8 cellular contexts compared by ENCODE assay signal in the genomic region with DNA sequence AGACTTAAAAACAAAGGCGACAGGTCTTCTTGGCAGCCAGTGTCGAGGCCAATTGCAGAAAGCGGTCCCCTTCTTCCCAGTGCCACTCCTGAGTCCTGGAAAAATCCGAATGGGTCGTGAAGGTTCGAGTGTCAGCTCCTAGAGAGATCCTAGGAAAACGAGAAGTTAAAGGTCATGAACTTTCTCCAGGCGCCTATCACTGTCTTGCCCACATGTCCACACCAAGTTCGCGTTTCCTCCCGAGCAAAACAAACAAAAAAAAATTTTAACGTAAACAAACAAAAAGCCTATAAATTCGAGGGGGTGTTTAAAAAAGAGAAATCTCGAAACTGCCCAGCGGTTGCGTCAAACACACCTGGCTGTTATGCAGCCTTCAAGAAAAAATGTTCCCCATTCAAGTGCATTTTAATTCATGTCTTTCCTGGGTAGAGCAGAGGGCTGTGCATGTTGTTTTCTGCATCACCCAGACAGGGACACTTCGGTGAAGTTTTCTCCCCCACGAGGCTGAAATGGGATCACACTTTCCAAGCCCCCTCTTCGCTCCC. TPM values are rescaled to one million over a fixed set of nuclear protein-coding genes. Genes with fewer than 3 reads are reported as not detected.
DNase-seq lines count a peak whose midpoint lies in the region; ATAC-seq and TF ChIP-seq lines count a peak whose summit lies in the region.

No MANE protein-coding gene starts in this region.

- H3K9me3 ChIP-seq in right atrium auricular region (no peaks in the 10 kb centered on the region), fibroblast of lung (ENCODE audit: control insufficient read depth, insufficient read depth, low read depth, low read length) (no peaks in the 10 kb centered on the region)

- H3K36me3 ChIP-seq in right atrium auricular region, result no peaks in the 10 kb centered on the region
- peaks cover 3% of the 10 kb centered on the region for H3K36me3 ChIP-seq in fibroblast of lung (ENCODE audit: control insufficient read depth, insufficient read depth, low read length)

- H3K27me3 ChIP-seq in right atrium auricular region (no peaks in the 10 kb centered on the region), fibroblast of lung (ENCODE audit: control insufficient read depth, insufficient read depth, low read length) (no peaks in the 10 kb centered on the region)

- peaks cover 56% of the 10 kb centered on the region for H3K79me2 ChIP-seq in fibroblast of lung (ENCODE audit: control insufficient read depth, insufficient read depth, low read length)

- H2AFZ ChIP-seq in fibroblast of lung (ENCODE audit: low read length), result no peak overlapping the region

- H3K27ac ChIP-seq in right atrium auricular region, result peak overlapping the region; percentile 96 to 97
- peak overlapping the region; percentile 78 for H3K27ac ChIP-seq in fibroblast of lung (ENCODE audit: insufficient read depth, low read length)

- DNase-seq in right atrium auricular region (ENCODE audit: low spot score), result no peak
- no peak for DNase-seq in Right ventricle myocardium superior
- peak; percentile 51 for DNase-seq in RKO (ENCODE audit: low spot score)
- DNase-seq in fibroblast of lung (ENCODE audit: low read depth in 2 of 2), result peak; percentile 26 to 40
- DNase-seq in retinal pigment epithelial cell (ENCODE audit: low read depth), result no peak
- no peak for DNase-seq in hippocampal formation (lab: John Stamatoyannopoulos, UW)
- no peak for DNase-seq in inferior parietal cortex (ENCODE audit: extremely low spot score)

- TF ChIP-seq CTCF in right atrium auricular region (IDR thresholded peaks at IDR 0.05), result no peak
- TF ChIP-seq CTCF in fibroblast of lung (conservative IDR thresholded peaks at IDR 0.05 in 1 of 2, IDR thresholded peaks at IDR 0.05 in 1 of 2; ENCODE audit: low read depth in 1 of 2, low read length in 2 of 2), result no peak
- no peak for TF ChIP-seq CTCF in retinal pigment epithelial cell (conservative IDR thresholded peaks at IDR 0.05; ENCODE audit: low read depth, low read length)

- H3K4me2 ChIP-seq in fibroblast of lung (ENCODE audit: extremely low read depth, insufficient read depth, low read length), result peak overlapping the region; percentile 70

- H3K4me1 ChIP-seq in right atrium auricular region (peaks cover 0 to 39% of the 10 kb centered on the region in 2 donors), fibroblast of lung (ENCODE audit: control insufficient read depth, extremely low read depth, insufficient read depth, low read length) (peaks cover 7% of the 10 kb centered on the region)

- no peaks in the 10 kb centered on the region for H4K20me1 ChIP-seq in fibroblast of lung (ENCODE audit: control insufficient read depth, extremely low read depth, insufficient read depth, low read length)

- H3K4me3 ChIP-seq in right atrium auricular region (peak overlapping the region; percentile 76 to 84), fibroblast of lung (replicated peaks in 1 of 4; ENCODE audit: control extremely low read depth in 1 of 4, insufficient read depth in 1 of 4, low read depth in 3 of 4, low read length in 4 of 4) (peak overlapping the region; percentile 77 to 97 (median 86)), retinal pigment epithelial cell (ENCODE audit: low read length) (peak overlapping the region; percentile 44)

- ATAC-seq in Right ventricle myocardium superior (ENCODE audit: poor library complexity) (no peak), GM19452 (IDR thresholded peaks at IDR 0.05; ENCODE audit: unreplicated experiment) (no peak)

- H3K9ac ChIP-seq in fibroblast of lung (ENCODE audit: insufficient read depth, low read length), result peak overlapping the region; percentile 84

- intact Hi-C loops in Right ventricle myocardium superior (cut with DNase I), result loop anchor here (5.0 to 10.0 kb wide), 5 partner anchors 80 to 363 kb away; a partner anchor contains a TSS

RNA-seq across cellular contexts. Expression of a gene that starts 1.5 kb away (rescaled TPM):
- 10 to 100 TPM; 45.0 to 46.3 TPM for total RNA-seq in right atrium auricular region
- total RNA-seq in Right ventricle myocardium superior, result 52.3 TPM
- total RNA-seq in fibroblast of lung, result 105 and 173 TPM in 2 replicates
- 105 and 134 TPM in 2 replicates for polyA plus RNA-seq in fibroblast of lung
- 48.3 and 58.6 TPM in 2 replicates for polyA plus RNA-seq in fibroblast of lung (2012)
- polyA minus RNA-seq in fibroblast of lung (ENCODE audit: low replicate concordance), result 27.4 and 39.4 TPM in 2 replicates

Comparison
In these comparisons a context has a peak if more than half of its experiments do, and no peak if none do; other contexts are left out.
1. DNase-seq: peak in RKO (single experiment) and fibroblast of lung (2 of 2); none in right atrium auricular region (single experiment), Right ventricle myocardium superior (single experiment), retinal pigment epithelial cell (single experiment), hippocampal formation (0 of 2) and inferior parietal cortex (single experiment).
2. Peak in every context shown above with its lines, with median percentiles within 50 percentile points of each other: H3K4me3 ChIP-seq.